In genomic region chr1:147089457-147089856, GRCh38 we compare ENCODE assay signal across 35 cellular contexts.
"Had no signal": no experiment of that assay in that cellular context is flagged by ENCODE, and none has a peak within 500 bp of the region (broad histone marks: within the 10 kb centered on the region; RNA-seq: fewer than 3 reads in every experiment).

No MANE protein-coding gene starts in this region.

- H3K27me3 ChIP-seq: adrenal gland, body of pancreas, pancreas, thyroid gland, upper lobe of left lung, vagina had no signal

- FAIRE-seq: colon, endometrium, kidney, pancreas had no signal

- H3K9me3 ChIP-seq: adrenal gland, body of pancreas, pancreas, prostate gland, thyroid gland, vagina had no signal

- H3K36me3 Mint-ChIP-seq: activated naive CD8-positive, alpha-beta T cell treated with anti-CD3 and anti-CD28 coated beads for 36 hours; immature natural killer cell; naive thymus-derived CD4-positive, alpha-beta T cell; stimulated activated memory B cell treated with anti-CD40 and anti-IgM and Interleukin-4, amounts not matched to agents 10 μg/mL and 1 μg/mL and 100 μg/mL, for 72 hours had no signal

- DNase-seq: activated CD4-positive, alpha-beta T cell treated with anti-CD3 and anti-CD28 coated beads for 4 hours; activated CD4-positive, alpha-beta T cell treated with anti-CD3 and anti-CD28 coated beads, Interleukin-2, amount 50 U/mL, for 48 hours; activated CD4-positive, CD25-positive, alpha-beta regulatory T cell; activated CD8-positive, alpha-beta memory T cell treated with anti-CD3 and anti-CD28 coated beads for 24 hours; activated effector memory CD4-positive, alpha-beta T cell treated with anti-CD3 and anti-CD28 coated beads, Interleukin-2, amount 50 U/mL, for 16 hours; activated naive CD4-positive, alpha-beta T cell treated with anti-CD3 and anti-CD28 coated beads for 36 hours; activated naive CD8-positive, alpha-beta T cell treated with anti-CD3 and anti-CD28 coated beads for 36 hours; adrenal gland; aorta; body of pancreas; effector CD8-positive, alpha-beta T cell; gastrocnemius medialis; glutamatergic neuron; immature natural killer cell; kidney; left colon; midbrain; naive thymus-derived CD4-positive, alpha-beta T cell; nucleus accumbens; pancreas; retina; stimulated activated CD4-positive, alpha-beta T cell treated with anti-CD3 and anti-CD28 coated beads, Interleukin-4, amount 100 ng/mL, for 4 hours; stimulated activated CD8-positive, alpha-beta memory T cell treated with anti-CD3 and anti-CD28 coated beads, Interleukin-4, amount 100 ng/mL, for 48 hours; stimulated activated naive CD8-positive, alpha-beta T cell treated with anti-CD3 and anti-CD28 coated beads, Interleukin-15, amount 100 ng/mL, for 72 hours; T1000; thyroid gland; upper lobe of left lung had no signal

- H3K27ac Mint-ChIP-seq: activated naive CD4-positive, alpha-beta T cell treated with anti-CD3 and anti-CD28 coated beads for 36 hours; activated naive CD8-positive, alpha-beta T cell treated with anti-CD3 and anti-CD28 coated beads for 36 hours; immature natural killer cell; stimulated activated memory B cell treated with anti-CD40 and anti-IgM and Interleukin-4, amounts not matched to agents 10 μg/mL and 1 μg/mL and 100 μg/mL, for 72 hours; stimulated activated naive CD8-positive, alpha-beta T cell treated with anti-CD3 and anti-CD28 coated beads, Interleukin-15, amount 100 ng/mL, for 72 hours; T-helper 1 cell treated with Interleukin-12 subunit alpha and Interleukin-12 subunit beta and Interleukin-4 antibody, amounts not matched to agents 30 μg/mL and 1 μg/mL, for 36 hours had no signal

- H3K4me3 Mint-ChIP-seq: activated naive CD4-positive, alpha-beta T cell treated with anti-CD3 and anti-CD28 coated beads for 36 hours; activated naive CD8-positive, alpha-beta T cell treated with anti-CD3 and anti-CD28 coated beads for 36 hours; immature natural killer cell; naive thymus-derived CD4-positive, alpha-beta T cell; stimulated activated memory B cell treated with anti-CD40 and anti-IgM and Interleukin-4, amounts not matched to agents 10 μg/mL and 1 μg/mL and 100 μg/mL, for 72 hours; T-helper 1 cell treated with Interleukin-12 subunit alpha and Interleukin-12 subunit beta and Interleukin-4 antibody, amounts not matched to agents 30 μg/mL and 1 μg/mL, for 36 hours had no signal

- H3K36me3 ChIP-seq: adrenal gland, gastrocnemius medialis, pancreas, prostate gland, thyroid gland, upper lobe of left lung, vagina had no signal

- H3K4me3 ChIP-seq: adrenal gland, body of pancreas, gastrocnemius medialis, pancreas, prostate gland, skin epidermis, thyroid gland, upper lobe of left lung, vagina had no signal

- H3K27ac ChIP-seq: adrenal gland, body of pancreas, gastrocnemius medialis, pancreas, prostate gland, skin epidermis, thyroid gland, upper lobe of left lung, vagina had no signal

- ATAC-seq: body of pancreas; gastrocnemius medialis; left colon; naive thymus-derived CD4-positive, alpha-beta T cell; pancreas; sciatic nerve; stimulated activated memory B cell treated with anti-CD40 and anti-IgM and Interleukin-4, amounts not matched to agents 10 μg/mL and 1 μg/mL and 100 μg/mL, for 72 hours; stimulated activated naive CD8-positive, alpha-beta T cell treated with anti-CD3 and anti-CD28 coated beads, Interleukin-15, amount 100 ng/mL, for 72 hours had no signal

- H3K4me1 ChIP-seq: pancreas, prostate gland, vagina had no signal

- H3K9me3 Mint-ChIP-seq: stimulated activated memory B cell treated with anti-CD40 and anti-IgM and Interleukin-4, amounts not matched to agents 10 μg/mL and 1 μg/mL and 100 μg/mL, for 72 hours; stimulated activated naive CD8-positive, alpha-beta T cell treated with anti-CD3 and anti-CD28 coated beads, Interleukin-15, amount 100 ng/mL, for 72 hours; T-helper 1 cell treated with Interleukin-12 subunit alpha and Interleukin-12 subunit beta and Interleukin-4 antibody, amounts not matched to agents 30 μg/mL and 1 μg/mL, for 36 hours had no signal
